ENCODE assay signal across 18 cellular contexts in the genomic region with DNA sequence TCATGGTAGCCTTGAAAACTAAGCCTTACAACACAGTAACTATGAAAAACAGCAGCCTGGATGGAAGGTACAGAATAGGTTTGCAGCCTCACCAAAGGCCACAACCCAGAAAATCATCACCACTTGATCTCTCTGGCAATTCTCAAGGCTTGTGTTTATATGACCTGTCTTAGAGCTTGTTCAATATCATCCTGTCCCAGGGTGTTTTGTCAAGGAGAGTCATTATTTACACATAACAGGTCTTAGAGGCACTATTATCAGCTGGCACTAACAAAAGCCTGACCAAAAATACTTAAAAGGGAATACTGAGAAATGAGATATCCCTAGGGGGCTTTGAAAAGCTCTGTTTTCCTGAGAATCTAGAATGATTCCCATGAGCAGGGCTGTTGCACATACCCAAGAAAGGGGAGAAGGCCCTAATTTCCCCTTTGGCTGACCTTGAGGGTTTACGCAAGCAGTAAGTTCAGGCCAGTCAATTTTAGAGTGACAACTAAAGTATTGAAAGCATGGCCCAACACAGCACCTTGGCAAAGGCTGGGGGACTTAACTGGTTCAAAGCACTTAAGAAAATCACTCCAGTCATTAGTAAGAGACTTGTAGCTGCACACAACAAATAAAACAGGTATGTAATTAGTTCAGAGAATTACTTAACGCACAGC. TPM values are rescaled to one million over a fixed set of nuclear protein-coding genes. Genes with fewer than 3 reads are reported as not detected.
DNase-seq lines count a peak whose midpoint lies in the region; ATAC-seq, FAIRE-seq and TF ChIP-seq lines count a peak whose summit lies in the region.
"Had no signal": no experiment of that assay in that cellular context is flagged by ENCODE, and none has a peak within 500 bp of the region (broad histone marks: within the 10 kb centered on the region; RNA-seq: fewer than 3 reads in every experiment).

No MANE protein-coding gene starts in this region.

- peaks cover 9% of the 10 kb centered on the region for H3K36me3 ChIP-seq in CD8-positive, alpha-beta T cell (ENCODE audit: insufficient read depth, low read length)
- H3K36me3 ChIP-seq in mesodermal cell (ENCODE audit: control insufficient read depth, insufficient read depth, low read length) (peaks cover 77% of the 10 kb centered on the region), small intestine (ENCODE audit: control insufficient read depth in 2 of 2, insufficient read depth in 2 of 2, low read length in 2 of 2) (peaks cover 2 to 3% of the 10 kb centered on the region in 2 donors)

- H3K9me3 ChIP-seq in CD8-positive, alpha-beta T cell (ENCODE audit: low read length): no peaks in the 10 kb centered on the region
- no peaks in the 10 kb centered on the region for H3K9me3 ChIP-seq in mesodermal cell (ENCODE audit: control insufficient read depth, low read length)
- no peaks in the 10 kb centered on the region for H3K9me3 ChIP-seq in small intestine (ENCODE audit: control insufficient read depth, low read depth)
- H3K9me3 ChIP-seq: SJSA1, stomach had no signal

- no peaks in the 10 kb centered on the region for H3K27me3 ChIP-seq in CD8-positive, alpha-beta T cell (ENCODE audit: insufficient read depth, low read length)
- H3K27me3 ChIP-seq in small intestine (ENCODE audit: control insufficient read depth in 2 of 2, insufficient read depth in 2 of 2, low read length in 2 of 2): no peaks in the 10 kb centered on the region
- H3K27me3 ChIP-seq: SJSA1, stomach had no signal

- no peak for TF ChIP-seq CTCF in CD8-positive, alpha-beta T cell (IDR thresholded peaks at IDR 0.05)
- TF ChIP-seq CTCF in NB4 (IDR thresholded peaks at IDR 0.05; ENCODE audit: low read depth, low read length) (no peak), fibroblast of villous mesenchyme (IDR thresholded peaks at IDR 0.05; ENCODE audit: insufficient read depth, low read depth, low read length) (no peak)

- no peak overlapping the region for H3K4me3 ChIP-seq in CD8-positive, alpha-beta T cell (ENCODE audit: low read depth, low read length)
- H3K4me3 ChIP-seq in NB4 (ENCODE audit: low read depth, low read length) (no peak overlapping the region), fibroblast of villous mesenchyme (ENCODE audit: low read depth, low read length) (no peak overlapping the region), mesodermal cell (ENCODE audit: extremely low read depth, insufficient read depth, low read length, poor library complexity, severe bottlenecking) (no peak overlapping the region), small intestine (ENCODE audit: low read depth in 1 of 2, low read length in 2 of 2) (no peak overlapping the region)
- H3K4me3 ChIP-seq: SJSA1, stomach had no signal

- 100% methylated on average over 1 of the region's 2 CpGs; no CpG with 5 or more reads in 1 of the 2 experiments for WGBS in mesodermal cell (ENCODE audit: insufficient coverage in 2 of 2), 2 experiments
- WGBS in small intestine, 3 donors: 95 to 99% (median 98%) methylated on average over 2 of the region's 2 CpGs

- peaks cover 60% of the 10 kb centered on the region for H3K4me1 Mint-ChIP-seq in CD8-positive, alpha-beta T cell (ENCODE audit: low read depth)

- ATAC-seq in CD8-positive, alpha-beta T cell: no peak
- ATAC-seq: activated CD8-positive, alpha-beta T cell treated with anti-CD3 and anti-CD28 coated beads, Interleukin-2, amount 10 ng/mL, durations not matched to agents 7 days and 5 days had no signal

- FAIRE-seq in small intestine (lab: Jason Lieb, UNC): no peak
- FAIRE-seq: astrocyte, TTC549 had no signal

- no peaks in the 10 kb centered on the region for H3K27me3 Mint-ChIP-seq in CD8-positive, alpha-beta T cell (ENCODE audit: low read depth)
- H3K27me3 Mint-ChIP-seq: dendritic cell treated with granulocyte-macrophage colony-stimulating factor and Interleukin-4, amounts not matched to agents 40 ng/mL and 50 ng/mL, for 4 days had no signal

- TF ChIP-seq POLR2A in NB4 (IDR thresholded peaks at IDR 0.05; ENCODE audit: extremely low read depth, insufficient read length): no peak

- H3K4me3 Mint-ChIP-seq in CD8-positive, alpha-beta T cell: no peak overlapping the region
- H3K4me3 Mint-ChIP-seq: activated CD8-positive, alpha-beta T cell treated with anti-CD3 and anti-CD28 coated beads, Interleukin-2, amount 10 ng/mL, durations not matched to agents 7 days and 5 days; dendritic cell treated with granulocyte-macrophage colony-stimulating factor and Interleukin-4, amounts not matched to agents 40 ng/mL and 50 ng/mL, for 4 days had no signal

- no peak for DNase-seq in CD8-positive, alpha-beta T cell
- DNase-seq in NB4 (ENCODE audit: low read depth) (peak; percentile 53), fibroblast of villous mesenchyme (ENCODE audit: low read depth) (peak; percentile 17), posterior vena cava (ENCODE audit: low spot score) (no peak), small intestine (no peak), COLO829 (ENCODE audit: low spot score) (no peak), caudate nucleus (lab: John Stamatoyannopoulos, UW) (no peak)
- DNase-seq: activated CD8-positive, alpha-beta T cell treated with anti-CD3 and anti-CD28 coated beads, Interleukin-2, amount 10 ng/mL, durations not matched to agents 7 days and 5 days; Karpas-422; midbrain; occipital lobe; stimulated activated CD4-positive, alpha-beta T cell treated with anti-CD3 and anti-CD28 coated beads, Interleukin-12 subunit alpha, Interleukin-12 subunit beta, amount 100 ng/mL, for 4 hours; stomach had no signal

- POLR2A ChIA-PET in CD8-positive, alpha-beta T cell (lab: Charles Lee): interaction anchor here (0.8 kb wide), 1 partner anchor 165 kb away, joined by 3 read pairs; no protein-coding TSS in a partner anchor

- CTCF ChIA-PET in CD8-positive, alpha-beta T cell (lab: Charles Lee): interaction anchor here (1.0 kb wide), 1 partner anchor 291 kb away, joined by 5 read pairs; no protein-coding TSS in a partner anchor

- H3K27ac Mint-ChIP-seq in CD8-positive, alpha-beta T cell: peak overlapping the region; percentile 30
- H3K27ac Mint-ChIP-seq: activated CD8-positive, alpha-beta T cell treated with anti-CD3 and anti-CD28 coated beads, Interleukin-2, amount 10 ng/mL, durations not matched to agents 7 days and 5 days; dendritic cell treated with granulocyte-macrophage colony-stimulating factor and Interleukin-4, amounts not matched to agents 40 ng/mL and 50 ng/mL, for 4 days had no signal

- intact Hi-C loops in CD8-positive, alpha-beta T cell (cut with DNase I, micrococcal nuclease): no loop called here
- intact Hi-C loops in posterior vena cava (cut with DNase I): no loop called here

- no peak overlapping the region for H3K27ac ChIP-seq in CD8-positive, alpha-beta T cell (ENCODE audit: low read depth, low read length)
- H3K27ac ChIP-seq in mesodermal cell (ENCODE audit: low read depth, low read length, severe bottlenecking) (peak overlapping the region; percentile 41), small intestine (ENCODE audit: low read depth in 1 of 2, low read length in 1 of 2) (no peak overlapping the region), caudate nucleus (ENCODE audit: low read depth, low read length) (no peak overlapping the region)
- H3K27ac ChIP-seq: SJSA1 had no signal

- peaks cover 45% of the 10 kb centered on the region for H3K36me3 Mint-ChIP-seq in CD8-positive, alpha-beta T cell

- H3K4me1 ChIP-seq in CD8-positive, alpha-beta T cell (ENCODE audit: insufficient read depth, low read length): no peaks in the 10 kb centered on the region
- H3K4me1 ChIP-seq in mesodermal cell (ENCODE audit: control insufficient read depth, insufficient read depth, low read length, poor library complexity, severe bottlenecking): peaks cover 14% of the 10 kb centered on the region
- H3K4me1 ChIP-seq in small intestine (ENCODE audit: control insufficient read depth in 2 of 2, insufficient read depth in 1 of 2, low read depth in 1 of 2, low read length in 1 of 2): no peaks in the 10 kb centered on the region
- H3K4me1 ChIP-seq: SJSA1 had no signal

- H3K9me3 Mint-ChIP-seq in CD8-positive, alpha-beta T cell: no peaks in the 10 kb centered on the region
- H3K9me3 Mint-ChIP-seq: dendritic cell treated with granulocyte-macrophage colony-stimulating factor and Interleukin-4, amounts not matched to agents 40 ng/mL and 50 ng/mL, for 4 days had no signal

RNA-seq across cellular contexts. Expression of gene SC5D, which starts 7.9 kb away (rescaled TPM):
- total RNA-seq in CD8-positive, alpha-beta T cell: 10 to 100 TPM; 69.2 to 70.1 TPM
- total RNA-seq in fibroblast of villous mesenchyme (49.0 and 66.9 TPM in 2 replicates), posterior vena cava (10 to 100 TPM; 21.5 to 27.4 TPM)
- polyA plus RNA-seq in mesodermal cell (2013, experiment 1 of 2): 264 TPM
- 313 TPM for polyA plus RNA-seq in mesodermal cell (2013, experiment 2 of 2)
- polyA plus RNA-seq in small intestine: 10 to 100 TPM; 17.8 to 29.0 (median 23.7) TPM

Comparison
In these comparisons a context has a peak if more than half of its experiments do, and no peak if none do; other contexts are left out.
1. DNase-seq: peak in NB4 (single experiment) and fibroblast of villous mesenchyme (single experiment); none in CD8-positive, alpha-beta T cell (0 of 7), posterior vena cava (single experiment), small intestine (single experiment), COLO829 (single experiment) and caudate nucleus (0 of 61).